Comparison of ENCODE assay signal across 26 cellular contexts in the genomic region with DNA sequence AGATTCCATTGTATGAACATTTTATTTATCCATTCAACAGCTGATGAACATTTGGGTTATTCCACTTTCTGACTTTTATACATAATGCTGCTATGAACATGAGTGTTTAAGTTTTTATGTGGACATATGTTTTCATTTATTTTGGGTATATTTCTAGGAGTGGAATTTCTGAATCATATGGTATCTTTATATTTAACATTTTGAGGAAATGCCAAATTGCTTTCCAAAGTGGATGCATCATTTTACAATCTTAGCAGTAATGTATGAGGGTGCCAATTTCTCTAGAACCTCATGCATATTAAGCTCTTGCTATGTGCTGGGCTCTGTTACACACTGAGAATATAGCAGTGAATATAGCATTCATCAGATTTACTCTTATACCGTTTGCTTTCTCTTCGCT.
"Had no signal": no experiment of that assay in that cellular context is flagged by ENCODE, and none has a peak within 500 bp of the region (broad histone marks: within the 10 kb centered on the region; RNA-seq: fewer than 3 reads in every experiment).

No MANE protein-coding gene starts in this region.

- H3K27me3 ChIP-seq: colonic mucosa, gastrocnemius medialis, neural progenitor cell, right lobe of liver, tibial nerve, upper lobe of left lung had no signal

- ATAC-seq: esophagus mucosa; gastrocnemius medialis; left lobe of liver; mucosa of descending colon; naive thymus-derived CD4-positive, alpha-beta T cell; right lobe of liver; stimulated activated naive CD8-positive, alpha-beta T cell treated with anti-CD3 and anti-CD28 coated beads, Interleukin-15, amount 100 ng/mL, for 72 hours had no signal

- H3K9ac ChIP-seq: neural progenitor cell, parathyroid adenoma had no signal

- DNase-seq: colonic mucosa; effector CD8-positive, alpha-beta T cell; endodermal cell; gastrocnemius medialis; head of caudate nucleus; kidney; mucosa of descending colon; naive thymus-derived CD4-positive, alpha-beta T cell; right lobe of liver; stimulated activated CD4-positive, alpha-beta T cell treated with anti-CD3 and anti-CD28 coated beads, Interleukin-12 subunit alpha, Interleukin-12 subunit beta, amount 100 ng/mL, for 4 hours; stimulated activated CD4-positive, alpha-beta T cell treated with anti-CD3 and anti-CD28 coated beads, Interleukin-1b, Interleukin-23, amount 100 ng/mL, for 48 hours; stimulated activated CD4-positive, alpha-beta T cell treated with anti-CD3 and anti-CD28 coated beads, Interleukin-4, amount 100 ng/mL, for 1 hour; stimulated activated CD8-positive, alpha-beta memory T cell treated with anti-CD3 and anti-CD28 coated beads, Interleukin-4, amount 100 ng/mL, for 48 hours; stimulated activated naive CD4-positive, alpha-beta T cell; stimulated activated naive CD8-positive, alpha-beta T cell treated with anti-CD3 and anti-CD28 coated beads, Interleukin-15, amount 100 ng/mL, for 72 hours; upper lobe of left lung had no signal

- H3K9me3 ChIP-seq: colonic mucosa, gastrocnemius medialis, mucosa of descending colon, right lobe of liver, thoracic aorta, tibial nerve, upper lobe of left lung had no signal

- H3K36me3 ChIP-seq: colonic mucosa, gastrocnemius medialis, neural progenitor cell, right lobe of liver, thoracic aorta, tibial nerve, upper lobe of left lung had no signal

- FAIRE-seq: urothelium cell line had no signal

- H3K4me1 ChIP-seq: colonic mucosa, gastrocnemius medialis, neural progenitor cell, parathyroid adenoma, right lobe of liver, tibial nerve, upper lobe of left lung had no signal

- H3K27ac ChIP-seq: colonic mucosa, epithelial cell of prostate, gastrocnemius medialis, neural progenitor cell, parathyroid adenoma, right lobe of liver, thoracic aorta, tibial nerve, upper lobe of left lung had no signal

- H3K4me3 ChIP-seq: colonic mucosa, gastrocnemius medialis, lung, mucosa of descending colon, neural progenitor cell, right lobe of liver, smooth muscle cell, thoracic aorta, tibial nerve, upper lobe of left lung had no signal
